In genomic region chr10:129466703-129467345, GRCh38 we compare ENCODE assay signal across 8 cellular contexts. TPM values are rescaled to one million over a fixed set of nuclear protein-coding genes. Genes with fewer than 3 reads are reported as not detected.
DNase-seq lines count a peak whose midpoint lies in the region; ATAC-seq, FAIRE-seq and TF ChIP-seq lines count a peak whose summit lies in the region.

Gene MGMT (plus strand): TSS chr10:129467241.

- H3K9ac ChIP-seq in neural cell (ENCODE audit: low read length) = no peak within 1 kb of the TSS

- no peak within 1 kb of the TSS for H3K27ac ChIP-seq in neural cell (ENCODE audit: low read length)

- H3K9me2 ChIP-seq in neural cell (ENCODE audit: insufficient read depth, low read length) = no peaks in the 10 kb centered on the region

- H3K36me3 Mint-ChIP-seq in stimulated activated naive CD8-positive, alpha-beta T cell treated with anti-CD3 and anti-CD28 coated beads, Interleukin-15, Interleukin-2, amounts not matched to agents 100 ng/mL and 50 ng/mL, for 24 hours (ENCODE audit: low read depth) = peaks cover 11% of the 10 kb centered on the region

- peak; percentile 68 for DNase-seq in AG09319 (ENCODE audit: extremely low read depth, low read depth)
- DNase-seq in RCC 7860 (ENCODE audit: low spot score) = peak; percentile 59
- DNase-seq in activated effector memory CD4-positive, alpha-beta T cell treated with anti-CD3 and anti-CD28 coated beads, Interleukin-2, amount 50 U/mL, for 16 hours = peak; percentile 99
- DNase-seq in fibroblast of villous mesenchyme (ENCODE audit: low read depth) = peak; percentile 82

- TF ChIP-seq EP300 in neural cell (conservative IDR thresholded peaks at IDR 0.05; ENCODE audit: poor library complexity, severe bottlenecking) = no peak

- peak within 1 kb of the TSS; percentile 85 for H3K4me3 Mint-ChIP-seq in stimulated activated naive CD8-positive, alpha-beta T cell treated with anti-CD3 and anti-CD28 coated beads, Interleukin-15, Interleukin-2, amounts not matched to agents 100 ng/mL and 50 ng/mL, for 24 hours

- peak within 1 kb of the TSS; percentile 21 for H3K27ac Mint-ChIP-seq in stimulated activated naive CD8-positive, alpha-beta T cell treated with anti-CD3 and anti-CD28 coated beads, Interleukin-15, Interleukin-2, amounts not matched to agents 100 ng/mL and 50 ng/mL, for 24 hours

- FAIRE-seq in RCC 7860 (lab: Jason Lieb, UNC) = no peak

- no peak within 1 kb of the TSS for H3K4me2 ChIP-seq in neural cell (ENCODE audit: low read length)

- TF ChIP-seq CTCF in AG09319 (IDR thresholded peaks at IDR 0.05; ENCODE audit: low read depth, low read length) (no peak), fibroblast of villous mesenchyme (IDR thresholded peaks at IDR 0.05; ENCODE audit: insufficient read depth, low read depth, low read length) (no peak), neural cell (IDR thresholded peaks at IDR 0.05; ENCODE audit: poor library complexity, severe bottlenecking) (no peak)

- no peaks in the 10 kb centered on the region for H3K36me3 ChIP-seq in neural cell (ENCODE audit: insufficient read depth, low read length)

- H3K4me1 Mint-ChIP-seq in stimulated activated naive CD8-positive, alpha-beta T cell treated with anti-CD3 and anti-CD28 coated beads, Interleukin-15, Interleukin-2, amounts not matched to agents 100 ng/mL and 50 ng/mL, for 24 hours (ENCODE audit: low read depth) = peaks cover 15% of the 10 kb centered on the region

- ATAC-seq in GM18873 (IDR thresholded peaks at IDR 0.05; ENCODE audit: low FRiP score, unreplicated experiment) (peak; percentile 77), HG03135 (IDR thresholded peaks at IDR 0.05; ENCODE audit: unreplicated experiment) (peak; percentile 87)

- H3K9me3 ChIP-seq in neural cell (ENCODE audit: low read length) = peaks cover 10% of the 10 kb centered on the region

- no peaks in the 10 kb centered on the region for H3F3A ChIP-seq in neural cell (ENCODE audit: insufficient read depth, low read length, poor library complexity, severe bottlenecking)

- H3K9me3 Mint-ChIP-seq in stimulated activated naive CD8-positive, alpha-beta T cell treated with anti-CD3 and anti-CD28 coated beads, Interleukin-15, Interleukin-2, amounts not matched to agents 100 ng/mL and 50 ng/mL, for 24 hours = no peaks in the 10 kb centered on the region

- no peaks in the 10 kb centered on the region for H3K79me2 ChIP-seq in neural cell (replicated peaks; ENCODE audit: insufficient read depth, low read length)

- H3K4me3 ChIP-seq in fibroblast of villous mesenchyme (ENCODE audit: low read depth, low read length) (peak within 1 kb of the TSS; percentile 73), neural cell (ENCODE audit: low read length) (peak within 1 kb of the TSS; percentile 58)

- H4K20me1 ChIP-seq in neural cell (ENCODE audit: insufficient read depth) = no peaks in the 10 kb centered on the region

- no peak for TF ChIP-seq RAD21 in neural cell (conservative IDR thresholded peaks at IDR 0.05)

- H3K27me3 ChIP-seq in neural cell (ENCODE audit: insufficient read depth, low read depth, low read length) = no peaks in the 10 kb centered on the region

- no peaks in the 10 kb centered on the region for H3K27me3 Mint-ChIP-seq in stimulated activated naive CD8-positive, alpha-beta T cell treated with anti-CD3 and anti-CD28 coated beads, Interleukin-15, Interleukin-2, amounts not matched to agents 100 ng/mL and 50 ng/mL, for 24 hours

- no peak within 1 kb of the TSS for H2AFZ ChIP-seq in neural cell (ENCODE audit: low read depth, low read length)

TF ChIP-seq in neural cell, 6 proteins besides CTCF, POLR2A, EP300 and RAD21:
- no peak for TF ChIP-seq MXI1 (conservative IDR thresholded peaks at IDR 0.05; ENCODE audit: poor library complexity, severe bottlenecking)
- no peak for TF ChIP-seq TAF1 (IDR thresholded peaks at IDR 0.05; ENCODE audit: low read depth)
- TF ChIP-seq POLR2AphosphoS5 (IDR thresholded peaks at IDR 0.05) = no peak
- TF ChIP-seq EZH2 (IDR thresholded peaks at IDR 0.05; ENCODE audit: borderline replicate concordance, insufficient read depth, low read length, poor library complexity, severe bottlenecking) = no peak
- no peak for TF ChIP-seq SMC3 (conservative IDR thresholded peaks at IDR 0.05; ENCODE audit: poor library complexity)
- no peak for TF ChIP-seq REST (IDR thresholded peaks at IDR 0.05; ENCODE audit: borderline replicate concordance)
TF ChIP-seq in neural cell: peak in this region for 0.

RNA-seq across cellular contexts. Expression of gene MGMT, which starts in this region (rescaled TPM):
- total RNA-seq in fibroblast of villous mesenchyme = 10.4 and 19.0 TPM in 2 replicates
- polyA plus RNA-seq in neural cell = 0.94 TPM in 1 of 2 replicates, not detected in the other
- polyA minus RNA-seq in neural cell = 0.73 and 0.93 TPM in 2 replicates
